In genomic region chrX:120499301-120500097, GRCh38 we compare ENCODE assay signal across 22 cellular contexts. TPM values are rescaled to one million over a fixed set of nuclear protein-coding genes. Genes with fewer than 3 reads are reported as not detected.
DNase-seq lines count a peak whose midpoint lies in the region; ATAC-seq, FAIRE-seq and TF ChIP-seq lines count a peak whose summit lies in the region.
"Had no signal": no experiment of that assay in that cellular context is flagged by ENCODE, and none has a peak within 500 bp of the region (broad histone marks: within the 10 kb centered on the region; RNA-seq: fewer than 3 reads in every experiment).

No MANE protein-coding gene starts in this region.

- no peaks in the 10 kb centered on the region for H3K9me3 Mint-ChIP-seq in HFFc6
- peaks cover 0 to 2% (median 0%) of the 10 kb centered on the region in 7 donors for H3K9me3 Mint-ChIP-seq in CD14-positive monocyte
- H3K9me3 Mint-ChIP-seq: activated naive CD4-positive, alpha-beta T cell treated with anti-CD3 and anti-CD28 coated beads, Interleukin-2, amount 50 U/mL, for 24 hours; memory B cell had no signal

- no peaks in the 10 kb centered on the region for H3K36me3 ChIP-seq in endothelial cell of umbilical vein (ENCODE audit: control insufficient read depth in 2 of 2, extremely low read depth in 1 of 2, insufficient read depth in 2 of 2, low read length in 2 of 2)
- H3K36me3 ChIP-seq: prostate gland had no signal

- no peak overlapping the region for H3K4me2 ChIP-seq in endothelial cell of umbilical vein (ENCODE audit: insufficient read depth, low read length)

- POLR2A ChIA-PET in endothelial cell of umbilical vein (lab: Charles Lee), result no interaction called here

- H3K4me3 Mint-ChIP-seq in HFFc6 (no peak overlapping the region), CD14-positive monocyte (no peak overlapping the region)
- H3K4me3 Mint-ChIP-seq: activated naive CD4-positive, alpha-beta T cell treated with anti-CD3 and anti-CD28 coated beads, Interleukin-2, amount 50 U/mL, for 24 hours; CD4-positive, CD25-positive, alpha-beta regulatory T cell; memory B cell had no signal

- no TSS peak for BruUV-seq in endothelial cell of umbilical vein (replicated peaks; lab: Mats Ljungman, UMichigan)

- CTCF ChIA-PET in endothelial cell of umbilical vein (lab: Charles Lee), result interaction anchor here (1.1 to 2.5 kb wide), 2 partner anchors 13 to 164 kb away, joined by 4 to 10 read pairs; no protein-coding TSS in a partner anchor

- no peaks in the 10 kb centered on the region for H4K20me1 ChIP-seq in endothelial cell of umbilical vein (replicated peaks; ENCODE audit: control insufficient read depth, extremely low read depth, insufficient read depth, low read length)

- no peak for FAIRE-seq in endothelial cell of umbilical vein (lab: Jason Lieb, UNC)

- peak; percentile 20 for ATAC-seq in left lobe of liver
- ATAC-seq in GM19397 (IDR thresholded peaks at IDR 0.05; ENCODE audit: unreplicated experiment), result no peak

- dilution Hi-C loops in endothelial cell of umbilical vein (cut with MboI; ENCODE audit: extremely low pct_ligation_motif_present, low sequenced_read_pairs), result no loop called here

- no peak overlapping the region for H3K9ac ChIP-seq in endothelial cell of umbilical vein (replicated peaks; ENCODE audit: extremely low read depth, insufficient read depth, low read length)

- DNase-seq in AG20443 (ENCODE audit: low spot score) (peak; percentile 5), HFFc6 (no peak), endothelial cell of umbilical vein (ENCODE audit: low read depth, low spot score) (no peak), left lobe of liver (ENCODE audit: low spot score) (no peak), CD14-positive monocyte (ENCODE audit: low spot score) (no peak), iPS-NIHi11 (ENCODE audit: low spot score) (no peak)
- DNase-seq: activated CD8-positive, alpha-beta memory T cell treated with anti-CD3 and anti-CD28 coated beads, Interleukin-2, amount 50 U/mL, for 4 hours; anterior cingulate cortex; CD4-positive, CD25-positive, alpha-beta regulatory T cell; DMS 273 treated with DMSO at 0.1 percent for 48 hours; kidney glomerular epithelial cell; NCI-H1105; NCI-H2081; NCI-H82; stimulated activated CD4-positive, alpha-beta T cell treated with anti-CD3 and anti-CD28 coated beads, Interleukin-2, amount 100 ng/mL, for 24 hours; substantia nigra; T1000 had no signal

- TF ChIP-seq CTCF in HFFc6 (IDR thresholded peaks at IDR 0.05), result no peak
- no peak for TF ChIP-seq CTCF in endothelial cell of umbilical vein (IDR thresholded peaks at IDR 0.05; ENCODE audit: extremely low read depth in 1 of 2, insufficient read depth in 1 of 2, low read depth in 1 of 2, low read length in 2 of 2)
- no peak for TF ChIP-seq CTCF in CD14-positive monocyte (IDR thresholded peaks at IDR 0.05)

- no peak for TF ChIP-seq POLR2A in endothelial cell of umbilical vein (IDR thresholded peaks at IDR 0.05; ENCODE audit: low read depth, low read length)

- H3K4me1 Mint-ChIP-seq in HFFc6 (ENCODE audit: low read depth) (peaks cover 13% of the 10 kb centered on the region), CD14-positive monocyte (peaks cover 7% of the 10 kb centered on the region)

- H3K9me3 ChIP-seq in endothelial cell of umbilical vein (replicated peaks; ENCODE audit: control insufficient read depth, insufficient read depth, low read length), result no peaks in the 10 kb centered on the region
- H3K9me3 ChIP-seq: prostate gland had no signal

- H3K27me3 ChIP-seq in endothelial cell of umbilical vein (ENCODE audit: control insufficient read depth in 2 of 2, insufficient read depth in 2 of 2, low read length in 2 of 2), result no peaks in the 10 kb centered on the region

- H2AFZ ChIP-seq in endothelial cell of umbilical vein (ENCODE audit: low read depth, low read length), result peak overlapping the region; percentile 65

- H3K4me3 ChIP-seq in endothelial cell of umbilical vein (replicated peaks in 1 of 3; ENCODE audit: insufficient read depth in 1 of 3, low read depth in 1 of 3, low read length in 3 of 3), result no peak overlapping the region
- H3K4me3 ChIP-seq: prostate gland, skin epidermis had no signal

- H3K79me2 ChIP-seq in endothelial cell of umbilical vein (ENCODE audit: control insufficient read depth, insufficient read depth, low read length), result no peaks in the 10 kb centered on the region

- H3K27ac Mint-ChIP-seq in HFFc6 (0 out of 2 replicates have a peak overlapping the region, but pooled peaks have one; percentile 10), CD14-positive monocyte (peak overlapping the region in 1 of 7 donors; percentile 18)
- H3K27ac Mint-ChIP-seq: activated naive CD4-positive, alpha-beta T cell treated with anti-CD3 and anti-CD28 coated beads, Interleukin-2, amount 50 U/mL, for 24 hours; CD4-positive, CD25-positive, alpha-beta regulatory T cell; memory B cell had no signal

- H3K4me1 ChIP-seq in endothelial cell of umbilical vein (ENCODE audit: control insufficient read depth, extremely low read depth, insufficient read depth, low read length), result peaks cover 3% of the 10 kb centered on the region
- H3K4me1 ChIP-seq: prostate gland had no signal

- no peak overlapping the region for H3K27ac ChIP-seq in endothelial cell of umbilical vein (ENCODE audit: insufficient read depth, low read depth, low read length)
- H3K27ac ChIP-seq: prostate gland, skin epidermis had no signal

- H3K36me3 Mint-ChIP-seq in HFFc6 (ENCODE audit: low read depth), result no peaks in the 10 kb centered on the region
- no peaks in the 10 kb centered on the region for H3K36me3 Mint-ChIP-seq in CD14-positive monocyte
- H3K36me3 Mint-ChIP-seq: activated naive CD4-positive, alpha-beta T cell treated with anti-CD3 and anti-CD28 coated beads, Interleukin-2, amount 50 U/mL, for 24 hours; CD4-positive, CD25-positive, alpha-beta regulatory T cell; memory B cell had no signal

- no peaks in the 10 kb centered on the region for H3K9me1 ChIP-seq in endothelial cell of umbilical vein (replicated peaks; ENCODE audit: control insufficient read depth, extremely low read depth, insufficient read depth, low read length)

- intact Hi-C loops in endothelial cell of umbilical vein (cut with micrococcal nuclease) (loop anchor here (5.0 kb wide), 1 partner anchor 293 kb away; no protein-coding TSS in a partner anchor), CD14-positive monocyte (cut with micrococcal nuclease) (loop anchor here (5.0 to 10.0 kb wide), 2 partner anchors 165 to 168 kb away; no protein-coding TSS in a partner anchor)

- H3K27me3 Mint-ChIP-seq in HFFc6 (ENCODE audit: insufficient read depth) (no peaks in the 10 kb centered on the region), CD14-positive monocyte (ENCODE audit: low read depth in 3 of 3) (peaks cover 0 to 9% (median 2%) of the 10 kb centered on the region in 3 donors)
- H3K27me3 Mint-ChIP-seq: activated naive CD4-positive, alpha-beta T cell treated with anti-CD3 and anti-CD28 coated beads, Interleukin-2, amount 50 U/mL, for 24 hours; CD4-positive, CD25-positive, alpha-beta regulatory T cell; memory B cell had no signal

TF ChIP-seq in endothelial cell of umbilical vein, 7 proteins besides CTCF, POLR2A, EP300 and RAD21:
- no peak for TF ChIP-seq JUN (IDR thresholded peaks at IDR 0.05; ENCODE audit: borderline replicate concordance, insufficient read depth, insufficient read length, low read depth)
- TF ChIP-seq POLR2AphosphoS5 (IDR thresholded peaks at IDR 0.05; ENCODE audit: insufficient read depth, low read depth, low read length), result no peak
- TF ChIP-seq, protein P1, sequence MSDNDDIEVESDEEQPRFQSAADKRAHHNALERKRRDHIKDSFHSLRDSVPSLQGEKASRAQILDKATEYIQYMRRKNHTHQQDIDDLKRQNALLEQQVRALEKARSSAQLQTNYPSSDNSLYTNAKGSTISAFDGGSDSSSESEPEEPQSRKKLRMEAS (IDR thresholded peaks at IDR 0.05; ENCODE audit: insufficient read depth, insufficient read length), result no peak
- no peak for TF ChIP-seq FOS (IDR thresholded peaks at IDR 0.05; ENCODE audit: borderline replicate concordance, insufficient read depth, low read length)
- no peak for TF ChIP-seq GATA2 (IDR thresholded peaks at IDR 0.05; ENCODE audit: insufficient read depth, insufficient read length, low read depth, low read length)
- no peak for TF ChIP-seq MYC (IDR thresholded peaks at IDR 0.05; ENCODE audit: low read depth, low read length)
- no peak for TF ChIP-seq EZH2 (IDR thresholded peaks at IDR 0.05; ENCODE audit: borderline replicate concordance, low read depth, low read length, severe bottlenecking)
TF ChIP-seq in endothelial cell of umbilical vein: peak in this region for 0.

RNA-seq across cellular contexts. Expression of gene LAMP2, which starts 30.4 kb away (rescaled TPM):
- total RNA-seq in HFFc6 (2021; fragmentation: NEBNext Ultra II Directional; extraction: Animal tissue kit (Norgen Biotek cat#: 25700)), result 100 to 1,000 TPM in 5 of 6 experiments, 10 to 100 TPM in 1; 95.6 to 124 (median 114) TPM
- total RNA-seq in endothelial cell of umbilical vein (128 and 135 TPM in 2 replicates), left lobe of liver (78.7 TPM)
- polyA plus RNA-seq in endothelial cell of umbilical vein (104 and 108 TPM in 2 replicates), CD14-positive monocyte (100 to 1,000 TPM; 330 to 381 TPM)
- polyA plus RNA-seq in endothelial cell of umbilical vein (2011; cell fraction: cytosol; rRNA removed), result 92.3 and 105 TPM in 2 replicates
- polyA plus RNA-seq in endothelial cell of umbilical vein (2011; cell fraction: nucleus; rRNA removed), result 52.6 and 59.5 TPM in 2 replicates
- polyA plus RNA-seq in endothelial cell of umbilical vein (2012), result 167 and 170 TPM in 2 replicates
- polyA minus RNA-seq in endothelial cell of umbilical vein, result 114 and 129 TPM in 2 replicates
- 39.7 TPM for polyA minus RNA-seq in endothelial cell of umbilical vein (2011; cell fraction: cytosol; rRNA and poly(A)+ RNA removed)
- 46.2 and 64.7 TPM in 2 replicates for polyA minus RNA-seq in endothelial cell of umbilical vein (2011; cell fraction: nucleus; rRNA and poly(A)+ RNA removed)
